ENCODE assay signal across 17 cellular contexts in genomic region chr6:88490865-88491264, GRCh38.
DNase-seq lines count a peak whose midpoint lies in the region; ATAC-seq, FAIRE-seq and TF ChIP-seq lines count a peak whose summit lies in the region.
"Had no signal": no experiment of that assay in that cellular context is flagged by ENCODE, and none has a peak within 500 bp of the region (broad histone marks: within the 10 kb centered on the region; RNA-seq: fewer than 3 reads in every experiment).

No MANE protein-coding gene starts in this region.

- FAIRE-seq in astrocyte (lab: Jason Lieb, UNC): no peak

- peak; percentile 8 for DNase-seq in GM03348 (ENCODE audit: low spot score)
- DNase-seq in astrocyte (ENCODE audit: low read depth): peak; percentile 68
- DNase-seq in glutamatergic neuron: no peak
- no peak for DNase-seq in NAMALWA (ENCODE audit: low spot score)
- DNase-seq in HuH-7 (ENCODE audit: low spot score): no peak
- DNase-seq: activated naive CD8-positive, alpha-beta T cell treated with anti-CD3 and anti-CD28 coated beads, Interleukin-2, amount 50 U/mL, for 24 hours; KG1; left colon; NCI-H1105; stimulated activated naive B cell treated with anti-CD40 and anti-IgM and Interleukin-4, amounts not matched to agents 10 μg/mL and 1 μg/mL and 100 μg/mL, for 72 hours had no signal

- H3K27ac ChIP-seq in astrocyte (ENCODE audit: low read depth, low read length): no peak overlapping the region
- H3K27ac ChIP-seq: neutrophil had no signal

- H3K9me3 Mint-ChIP-seq in astrocyte (ENCODE audit: unreplicated experiment) (peaks cover 2% of the 10 kb centered on the region), glutamatergic neuron (ENCODE audit: unreplicated experiment) (peaks cover 4% of the 10 kb centered on the region)
- H3K9me3 Mint-ChIP-seq: activated naive CD8-positive, alpha-beta T cell treated with anti-CD3 and anti-CD28 coated beads, Interleukin-2, amount 50 U/mL, for 24 hours; T-helper 2 cell treated with Interferon-gamma antibody and Interleukin-4, amounts not matched to agents 5 μg/mL and 100 μg/mL, for 36 hours had no signal

- H2AFZ ChIP-seq in astrocyte (ENCODE audit: low read depth, low read length): peak overlapping the region; percentile 14

- no peaks in the 10 kb centered on the region for H3K36me3 ChIP-seq in astrocyte (ENCODE audit: insufficient read depth, low read length)
- no peaks in the 10 kb centered on the region for H3K36me3 ChIP-seq in skeletal muscle satellite cell (ENCODE audit: insufficient read depth, low read length)
- H3K36me3 ChIP-seq: HAP-1, neutrophil, tibial nerve had no signal

- peaks cover 4% of the 10 kb centered on the region for H3K4me1 ChIP-seq in astrocyte (ENCODE audit: insufficient read depth, low read length)
- H3K4me1 ChIP-seq in skeletal muscle satellite cell (ENCODE audit: control insufficient read depth, insufficient read depth, low read length): peaks cover 24% of the 10 kb centered on the region
- H3K4me1 ChIP-seq: tibial nerve had no signal

- no peaks in the 10 kb centered on the region for H3K79me2 ChIP-seq in astrocyte (ENCODE audit: insufficient read depth, low read length)

- no peaks in the 10 kb centered on the region for H3K9me3 ChIP-seq in astrocyte (ENCODE audit: insufficient read depth, low read depth, low read length)
- no peaks in the 10 kb centered on the region for H3K9me3 ChIP-seq in skeletal muscle satellite cell (replicated peaks; ENCODE audit: low read length)
- H3K9me3 ChIP-seq: HAP-1, neutrophil, tibial nerve had no signal

- TF ChIP-seq CTCF in astrocyte (IDR thresholded peaks at IDR 0.05; ENCODE audit: insufficient read depth, low read depth, low read length) (no peak), glutamatergic neuron (IDR thresholded peaks at IDR 0.05; ENCODE audit: partially characterized antibody, unreplicated experiment) (no peak)

- H3K27me3 ChIP-seq in astrocyte (ENCODE audit: insufficient read depth, low read length) (no peaks in the 10 kb centered on the region), skeletal muscle satellite cell (ENCODE audit: control insufficient read depth, insufficient read depth, low read length) (no peaks in the 10 kb centered on the region)
- H3K27me3 ChIP-seq: neutrophil, tibial nerve had no signal

- H3K27me3 Mint-ChIP-seq in astrocyte (ENCODE audit: low read depth, unreplicated experiment) (no peaks in the 10 kb centered on the region), glutamatergic neuron (ENCODE audit: unreplicated experiment) (peaks cover 5% of the 10 kb centered on the region)
- H3K27me3 Mint-ChIP-seq: stimulated activated naive B cell treated with anti-CD40 and anti-IgM and Interleukin-4, amounts not matched to agents 10 μg/mL and 1 μg/mL and 100 μg/mL, for 72 hours had no signal

- no peak overlapping the region for H3K4me3 Mint-ChIP-seq in astrocyte (ENCODE audit: unreplicated experiment)
- H3K4me3 Mint-ChIP-seq in glutamatergic neuron (ENCODE audit: unreplicated experiment): peak overlapping the region; percentile 52
- H3K4me3 Mint-ChIP-seq: activated naive CD8-positive, alpha-beta T cell treated with anti-CD3 and anti-CD28 coated beads, Interleukin-2, amount 50 U/mL, for 24 hours; stimulated activated naive B cell treated with anti-CD40 and anti-IgM and Interleukin-4, amounts not matched to agents 10 μg/mL and 1 μg/mL and 100 μg/mL, for 72 hours; T-helper 2 cell treated with Interferon-gamma antibody and Interleukin-4, amounts not matched to agents 5 μg/mL and 100 μg/mL, for 36 hours had no signal

- H3K27ac Mint-ChIP-seq in astrocyte (ENCODE audit: unreplicated experiment): no peak overlapping the region
- H3K27ac Mint-ChIP-seq in glutamatergic neuron (ENCODE audit: unreplicated experiment): peak overlapping the region; percentile 85
- H3K27ac Mint-ChIP-seq: activated naive CD8-positive, alpha-beta T cell treated with anti-CD3 and anti-CD28 coated beads, Interleukin-2, amount 50 U/mL, for 24 hours; stimulated activated naive B cell treated with anti-CD40 and anti-IgM and Interleukin-4, amounts not matched to agents 10 μg/mL and 1 μg/mL and 100 μg/mL, for 72 hours; T-helper 2 cell treated with Interferon-gamma antibody and Interleukin-4, amounts not matched to agents 5 μg/mL and 100 μg/mL, for 36 hours had no signal

- H3K4me3 ChIP-seq in astrocyte (ENCODE audit: insufficient read depth, low read depth, low read length): no peak overlapping the region
- H3K4me3 ChIP-seq in skeletal muscle satellite cell (ENCODE audit: low read length): no peak overlapping the region
- H3K4me3 ChIP-seq: HAP-1, tibial nerve had no signal

- no peaks in the 10 kb centered on the region for H4K20me1 ChIP-seq in astrocyte (ENCODE audit: insufficient read depth, low read length)

- no peak overlapping the region for H3K4me2 ChIP-seq in astrocyte (ENCODE audit: low read length)
- peak overlapping the region; percentile 46 for H3K4me2 ChIP-seq in skeletal muscle satellite cell (ENCODE audit: low read length)

- no peaks in the 10 kb centered on the region for H3K36me3 Mint-ChIP-seq in astrocyte (ENCODE audit: low read depth, unreplicated experiment)
- peaks cover 6% of the 10 kb centered on the region for H3K36me3 Mint-ChIP-seq in glutamatergic neuron (ENCODE audit: unreplicated experiment)

- no peak overlapping the region for H3K9ac ChIP-seq in astrocyte (ENCODE audit: low read length)
- H3K9ac ChIP-seq in skeletal muscle satellite cell (ENCODE audit: low read depth, low read length): no peak overlapping the region

- H3K4me1 Mint-ChIP-seq in astrocyte (ENCODE audit: low read depth, unreplicated experiment) (peaks cover 20% of the 10 kb centered on the region), glutamatergic neuron (ENCODE audit: low read depth, unreplicated experiment) (peaks cover 20% of the 10 kb centered on the region)

- no peak for ATAC-seq in GM21717 (IDR thresholded peaks at IDR 0.05; ENCODE audit: unreplicated experiment)
- ATAC-seq in GM18519 (IDR thresholded peaks at IDR 0.05; ENCODE audit: low FRiP score, unreplicated experiment): no peak
- ATAC-seq: activated naive CD8-positive, alpha-beta T cell treated with anti-CD3 and anti-CD28 coated beads, Interleukin-2, amount 50 U/mL, for 24 hours; left colon; stimulated activated naive B cell treated with anti-CD40 and anti-IgM and Interleukin-4, amounts not matched to agents 10 μg/mL and 1 μg/mL and 100 μg/mL, for 72 hours had no signal

Comparison
In these comparisons a context has a peak if more than half of its experiments do, and no peak if none do; other contexts are left out.
1. DNase-seq: peak in GM03348 (single experiment) and astrocyte (single experiment); none in glutamatergic neuron (single experiment), NAMALWA (single experiment) and HuH-7 (single experiment).